1 cellular context compared by ENCODE assay signal in the genomic region with DNA sequence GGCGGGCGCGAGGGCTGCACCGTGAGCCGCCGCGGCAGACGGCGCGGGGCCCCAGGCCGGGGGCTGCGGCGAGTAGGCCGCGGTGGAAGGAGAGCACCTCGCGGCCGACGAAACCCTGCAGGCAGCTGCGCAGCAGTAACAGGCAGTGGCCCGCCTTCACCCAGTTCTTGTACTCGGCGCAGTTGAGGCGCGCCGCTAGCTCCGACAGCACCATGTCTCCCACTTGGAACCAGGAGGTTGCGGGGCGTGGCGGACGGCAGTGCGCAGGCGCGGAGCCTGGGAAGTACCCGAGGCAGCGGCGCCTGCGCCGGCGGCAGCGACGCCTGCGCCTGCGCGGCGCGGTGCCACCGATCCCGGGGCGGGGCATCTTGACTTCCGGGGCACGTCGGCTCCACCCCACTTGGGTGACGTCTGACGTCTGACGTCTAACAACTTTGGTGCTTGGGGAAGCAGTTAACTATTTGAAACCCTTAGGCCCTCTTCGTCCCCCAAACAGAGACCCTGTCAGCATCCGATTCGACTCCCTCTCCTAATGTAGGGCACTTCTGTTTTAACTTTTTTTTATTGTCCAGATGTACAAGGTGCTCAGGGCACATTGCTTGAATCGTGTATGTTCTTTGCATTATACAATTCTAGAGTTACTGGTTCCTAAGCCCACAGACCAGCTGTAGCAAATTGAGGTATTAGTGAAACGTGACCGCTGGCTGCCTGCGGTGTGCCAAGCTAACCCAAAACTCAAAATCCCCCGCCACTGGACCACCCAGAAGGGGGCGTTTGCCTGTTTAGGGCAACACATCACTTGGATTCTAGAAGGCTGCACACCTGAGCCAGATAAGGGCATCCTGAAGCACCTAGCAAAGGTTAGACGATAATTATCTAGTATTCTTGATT.
TF ChIP-seq lines count a peak whose summit lies in the region.

A gene with protein sequence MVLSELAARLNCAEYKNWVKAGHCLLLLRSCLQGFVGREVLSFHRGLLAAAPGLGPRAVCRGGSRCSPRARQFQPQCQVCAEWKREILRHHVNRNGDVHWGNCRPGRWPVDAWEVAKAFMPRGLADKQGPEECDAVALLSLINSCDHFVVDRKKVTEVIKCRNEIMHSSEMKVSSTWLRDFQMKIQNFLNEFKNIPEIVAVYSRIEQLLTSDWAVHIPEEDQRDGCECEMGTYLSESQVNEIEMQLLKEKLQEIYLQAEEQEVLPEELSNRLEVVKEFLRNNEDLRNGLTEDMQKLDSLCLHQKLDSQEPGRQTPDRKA (minus strand): TSS at position 255 of the 891 bp plus-strand sequence. CDS start 41 bp downstream, at position 214.

TF ChIP-seq in K562, 482 proteins besides CTCF, POLR2A, EP300 and RAD21 (continued from another document and continues in another):
- TF ChIP-seq ZNF780A (CRISPR knock-in tag; IDR thresholded peaks at IDR 0.05) (no peak), SRSF9 (IDR thresholded peaks at IDR 0.05; ENCODE audit: borderline replicate concordance, low read depth, low read length) (no peak), RBM15 (IDR thresholded peaks at IDR 0.05; ENCODE audit: insufficient read depth, low read length) (no peak), CREM (IDR thresholded peaks at IDR 0.05; ENCODE audit: low read depth) (peak; percentile 85), SOX6 (IDR thresholded peaks at IDR 0.05) (no peak), ZSCAN32 (CRISPR knock-in tag; IDR thresholded peaks at IDR 0.05) (no peak), PHF20 (IDR thresholded peaks at IDR 0.05; ENCODE audit: partially characterized antibody) (no peak), ZBTB7A (IDR thresholded peaks at IDR 0.05; ENCODE audit: borderline replicate concordance, control insufficient read depth, low read depth, low read length) (no peak), NCOA2 (IDR thresholded peaks at IDR 0.05; ENCODE audit: partially characterized antibody in 2 of 2) (no peak), NR2C1 (IDR thresholded peaks at IDR 0.05) (no peak), NR2C1 (tag; IDR thresholded peaks at IDR 0.05) (no peak), ZNF140 (CRISPR knock-in tag; IDR thresholded peaks at IDR 0.05) (no peak), MEF2D (tag; conservative IDR thresholded peaks at IDR 0.05; ENCODE audit: low read depth) (no peak), ETV1 (tag; conservative IDR thresholded peaks at IDR 0.05; ENCODE audit: low read depth) (0 out of 2 replicates have a peak, but pooled peaks have one; percentile 21), GABPB1 (CRISPR knock-in tag; IDR thresholded peaks at IDR 0.05) (no peak), RB1 (IDR thresholded peaks at IDR 0.05; ENCODE audit: low read depth) (peak; percentile 39; the same call in 1 of the 2 replicates)
- TF ChIP-seq, protein P1, sequence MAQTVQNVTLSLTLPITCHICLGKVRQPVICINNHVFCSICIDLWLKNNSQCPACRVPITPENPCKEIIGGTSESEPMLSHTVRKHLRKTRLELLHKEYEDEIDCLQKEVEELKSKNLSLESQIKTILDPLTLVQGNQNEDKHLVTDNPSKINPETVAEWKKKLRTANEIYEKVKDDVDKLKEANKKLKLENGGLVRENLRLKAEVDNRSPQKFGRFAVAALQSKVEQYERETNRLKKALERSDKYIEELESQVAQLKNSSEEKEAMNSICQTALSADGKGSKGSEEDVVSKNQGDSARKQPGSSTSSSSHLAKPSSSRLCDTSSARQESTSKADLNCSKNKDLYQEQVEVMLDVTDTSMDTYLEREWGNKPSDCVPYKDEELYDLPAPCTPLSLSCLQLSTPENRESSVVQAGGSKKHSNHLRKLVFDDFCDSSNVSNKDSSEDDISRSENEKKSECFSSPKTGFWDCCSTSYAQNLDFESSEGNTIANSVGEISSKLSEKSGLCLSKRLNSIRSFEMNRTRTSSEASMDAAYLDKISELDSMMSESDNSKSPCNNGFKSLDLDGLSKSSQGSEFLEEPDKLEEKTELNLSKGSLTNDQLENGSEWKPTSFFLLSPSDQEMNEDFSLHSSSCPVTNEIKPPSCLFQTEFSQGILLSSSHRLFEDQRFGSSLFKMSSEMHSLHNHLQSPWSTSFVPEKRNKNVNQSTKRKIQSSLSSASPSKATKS (CRISPR knock-in tag; IDR thresholded peaks at IDR 0.05): no peak
- TF ChIP-seq, protein P2, sequence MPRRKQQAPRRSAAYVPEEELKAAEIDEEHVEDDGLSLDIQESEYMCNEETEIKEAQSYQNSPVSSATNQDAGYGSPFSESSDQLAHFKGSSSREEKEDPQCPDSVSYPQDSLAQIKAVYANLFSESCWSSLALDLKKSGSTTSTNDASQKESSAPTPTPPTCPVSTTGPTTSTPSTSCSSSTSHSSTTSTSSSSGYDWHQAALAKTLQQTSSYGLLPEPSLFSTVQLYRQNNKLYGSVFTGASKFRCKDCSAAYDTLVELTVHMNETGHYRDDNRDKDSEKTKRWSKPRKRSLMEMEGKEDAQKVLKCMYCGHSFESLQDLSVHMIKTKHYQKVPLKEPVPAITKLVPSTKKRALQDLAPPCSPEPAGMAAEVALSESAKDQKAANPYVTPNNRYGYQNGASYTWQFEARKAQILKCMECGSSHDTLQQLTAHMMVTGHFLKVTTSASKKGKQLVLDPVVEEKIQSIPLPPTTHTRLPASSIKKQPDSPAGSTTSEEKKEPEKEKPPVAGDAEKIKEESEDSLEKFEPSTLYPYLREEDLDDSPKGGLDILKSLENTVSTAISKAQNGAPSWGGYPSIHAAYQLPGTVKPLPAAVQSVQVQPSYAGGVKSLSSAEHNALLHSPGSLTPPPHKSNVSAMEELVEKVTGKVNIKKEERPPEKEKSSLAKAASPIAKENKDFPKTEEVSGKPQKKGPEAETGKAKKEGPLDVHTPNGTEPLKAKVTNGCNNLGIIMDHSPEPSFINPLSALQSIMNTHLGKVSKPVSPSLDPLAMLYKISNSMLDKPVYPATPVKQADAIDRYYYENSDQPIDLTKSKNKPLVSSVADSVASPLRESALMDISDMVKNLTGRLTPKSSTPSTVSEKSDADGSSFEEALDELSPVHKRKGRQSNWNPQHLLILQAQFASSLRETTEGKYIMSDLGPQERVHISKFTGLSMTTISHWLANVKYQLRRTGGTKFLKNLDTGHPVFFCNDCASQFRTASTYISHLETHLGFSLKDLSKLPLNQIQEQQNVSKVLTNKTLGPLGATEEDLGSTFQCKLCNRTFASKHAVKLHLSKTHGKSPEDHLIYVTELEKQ (CRISPR knock-in tag; IDR thresholded peaks at IDR 0.05): no peak
- TF ChIP-seq, protein P3, sequence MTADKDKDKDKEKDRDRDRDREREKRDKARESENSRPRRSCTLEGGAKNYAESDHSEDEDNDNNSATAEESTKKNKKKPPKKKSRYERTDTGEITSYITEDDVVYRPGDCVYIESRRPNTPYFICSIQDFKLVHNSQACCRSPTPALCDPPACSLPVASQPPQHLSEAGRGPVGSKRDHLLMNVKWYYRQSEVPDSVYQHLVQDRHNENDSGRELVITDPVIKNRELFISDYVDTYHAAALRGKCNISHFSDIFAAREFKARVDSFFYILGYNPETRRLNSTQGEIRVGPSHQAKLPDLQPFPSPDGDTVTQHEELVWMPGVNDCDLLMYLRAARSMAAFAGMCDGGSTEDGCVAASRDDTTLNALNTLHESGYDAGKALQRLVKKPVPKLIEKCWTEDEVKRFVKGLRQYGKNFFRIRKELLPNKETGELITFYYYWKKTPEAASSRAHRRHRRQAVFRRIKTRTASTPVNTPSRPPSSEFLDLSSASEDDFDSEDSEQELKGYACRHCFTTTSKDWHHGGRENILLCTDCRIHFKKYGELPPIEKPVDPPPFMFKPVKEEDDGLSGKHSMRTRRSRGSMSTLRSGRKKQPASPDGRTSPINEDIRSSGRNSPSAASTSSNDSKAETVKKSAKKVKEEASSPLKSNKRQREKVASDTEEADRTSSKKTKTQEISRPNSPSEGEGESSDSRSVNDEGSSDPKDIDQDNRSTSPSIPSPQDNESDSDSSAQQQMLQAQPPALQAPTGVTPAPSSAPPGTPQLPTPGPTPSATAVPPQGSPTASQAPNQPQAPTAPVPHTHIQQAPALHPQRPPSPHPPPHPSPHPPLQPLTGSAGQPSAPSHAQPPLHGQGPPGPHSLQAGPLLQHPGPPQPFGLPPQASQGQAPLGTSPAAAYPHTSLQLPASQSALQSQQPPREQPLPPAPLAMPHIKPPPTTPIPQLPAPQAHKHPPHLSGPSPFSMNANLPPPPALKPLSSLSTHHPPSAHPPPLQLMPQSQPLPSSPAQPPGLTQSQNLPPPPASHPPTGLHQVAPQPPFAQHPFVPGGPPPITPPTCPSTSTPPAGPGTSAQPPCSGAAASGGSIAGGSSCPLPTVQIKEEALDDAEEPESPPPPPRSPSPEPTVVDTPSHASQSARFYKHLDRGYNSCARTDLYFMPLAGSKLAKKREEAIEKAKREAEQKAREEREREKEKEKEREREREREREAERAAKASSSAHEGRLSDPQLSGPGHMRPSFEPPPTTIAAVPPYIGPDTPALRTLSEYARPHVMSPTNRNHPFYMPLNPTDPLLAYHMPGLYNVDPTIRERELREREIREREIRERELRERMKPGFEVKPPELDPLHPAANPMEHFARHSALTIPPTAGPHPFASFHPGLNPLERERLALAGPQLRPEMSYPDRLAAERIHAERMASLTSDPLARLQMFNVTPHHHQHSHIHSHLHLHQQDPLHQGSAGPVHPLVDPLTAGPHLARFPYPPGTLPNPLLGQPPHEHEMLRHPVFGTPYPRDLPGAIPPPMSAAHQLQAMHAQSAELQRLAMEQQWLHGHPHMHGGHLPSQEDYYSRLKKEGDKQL (CRISPR knock-in tag; IDR thresholded peaks at IDR 0.05; ENCODE audit: borderline replicate concordance): no peak
- TF ChIP-seq, protein P4, sequence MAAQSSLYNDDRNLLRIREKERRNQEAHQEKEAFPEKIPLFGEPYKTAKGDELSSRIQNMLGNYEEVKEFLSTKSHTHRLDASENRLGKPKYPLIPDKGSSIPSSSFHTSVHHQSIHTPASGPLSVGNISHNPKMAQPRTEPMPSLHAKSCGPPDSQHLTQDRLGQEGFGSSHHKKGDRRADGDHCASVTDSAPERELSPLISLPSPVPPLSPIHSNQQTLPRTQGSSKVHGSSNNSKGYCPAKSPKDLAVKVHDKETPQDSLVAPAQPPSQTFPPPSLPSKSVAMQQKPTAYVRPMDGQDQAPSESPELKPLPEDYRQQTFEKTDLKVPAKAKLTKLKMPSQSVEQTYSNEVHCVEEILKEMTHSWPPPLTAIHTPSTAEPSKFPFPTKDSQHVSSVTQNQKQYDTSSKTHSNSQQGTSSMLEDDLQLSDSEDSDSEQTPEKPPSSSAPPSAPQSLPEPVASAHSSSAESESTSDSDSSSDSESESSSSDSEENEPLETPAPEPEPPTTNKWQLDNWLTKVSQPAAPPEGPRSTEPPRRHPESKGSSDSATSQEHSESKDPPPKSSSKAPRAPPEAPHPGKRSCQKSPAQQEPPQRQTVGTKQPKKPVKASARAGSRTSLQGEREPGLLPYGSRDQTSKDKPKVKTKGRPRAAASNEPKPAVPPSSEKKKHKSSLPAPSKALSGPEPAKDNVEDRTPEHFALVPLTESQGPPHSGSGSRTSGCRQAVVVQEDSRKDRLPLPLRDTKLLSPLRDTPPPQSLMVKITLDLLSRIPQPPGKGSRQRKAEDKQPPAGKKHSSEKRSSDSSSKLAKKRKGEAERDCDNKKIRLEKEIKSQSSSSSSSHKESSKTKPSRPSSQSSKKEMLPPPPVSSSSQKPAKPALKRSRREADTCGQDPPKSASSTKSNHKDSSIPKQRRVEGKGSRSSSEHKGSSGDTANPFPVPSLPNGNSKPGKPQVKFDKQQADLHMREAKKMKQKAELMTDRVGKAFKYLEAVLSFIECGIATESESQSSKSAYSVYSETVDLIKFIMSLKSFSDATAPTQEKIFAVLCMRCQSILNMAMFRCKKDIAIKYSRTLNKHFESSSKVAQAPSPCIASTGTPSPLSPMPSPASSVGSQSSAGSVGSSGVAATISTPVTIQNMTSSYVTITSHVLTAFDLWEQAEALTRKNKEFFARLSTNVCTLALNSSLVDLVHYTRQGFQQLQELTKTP (IDR thresholded peaks at IDR 0.05; ENCODE audit: low read depth in 1 of 2, partially characterized antibody in 2 of 2): no peak
- TF ChIP-seq, protein P5, sequence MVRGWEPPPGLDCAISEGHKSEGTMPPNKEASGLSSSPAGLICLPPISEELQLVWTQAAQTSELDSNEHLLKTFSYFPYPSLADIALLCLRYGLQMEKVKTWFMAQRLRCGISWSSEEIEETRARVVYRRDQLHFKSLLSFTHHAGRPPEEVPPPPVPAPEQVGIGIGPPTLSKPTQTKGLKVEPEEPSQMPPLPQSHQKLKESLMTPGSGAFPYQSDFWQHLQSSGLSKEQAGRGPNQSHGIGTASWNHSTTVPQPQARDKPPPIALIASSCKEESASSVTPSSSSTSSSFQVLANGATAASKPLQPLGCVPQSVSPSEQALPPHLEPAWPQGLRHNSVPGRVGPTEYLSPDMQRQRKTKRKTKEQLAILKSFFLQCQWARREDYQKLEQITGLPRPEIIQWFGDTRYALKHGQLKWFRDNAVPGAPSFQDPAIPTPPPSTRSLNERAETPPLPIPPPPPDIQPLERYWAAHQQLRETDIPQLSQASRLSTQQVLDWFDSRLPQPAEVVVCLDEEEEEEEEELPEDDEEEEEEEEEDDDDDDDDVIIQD (CRISPR knock-in tag; IDR thresholded peaks at IDR 0.05): no peak
- TF ChIP-seq, protein P6, sequence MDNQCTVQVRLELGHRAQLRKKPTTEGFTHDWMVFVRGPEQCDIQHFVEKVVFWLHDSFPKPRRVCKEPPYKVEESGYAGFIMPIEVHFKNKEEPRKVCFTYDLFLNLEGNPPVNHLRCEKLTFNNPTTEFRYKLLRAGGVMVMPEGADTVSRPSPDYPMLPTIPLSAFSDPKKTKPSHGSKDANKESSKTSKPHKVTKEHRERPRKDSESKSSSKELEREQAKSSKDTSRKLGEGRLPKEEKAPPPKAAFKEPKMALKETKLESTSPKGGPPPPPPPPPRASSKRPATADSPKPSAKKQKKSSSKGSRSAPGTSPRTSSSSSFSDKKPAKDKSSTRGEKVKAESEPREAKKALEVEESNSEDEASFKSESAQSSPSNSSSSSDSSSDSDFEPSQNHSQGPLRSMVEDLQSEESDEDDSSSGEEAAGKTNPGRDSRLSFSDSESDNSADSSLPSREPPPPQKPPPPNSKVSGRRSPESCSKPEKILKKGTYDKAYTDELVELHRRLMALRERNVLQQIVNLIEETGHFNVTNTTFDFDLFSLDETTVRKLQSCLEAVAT (IDR thresholded peaks at IDR 0.05): no peak
- TF ChIP-seq, protein P7, sequence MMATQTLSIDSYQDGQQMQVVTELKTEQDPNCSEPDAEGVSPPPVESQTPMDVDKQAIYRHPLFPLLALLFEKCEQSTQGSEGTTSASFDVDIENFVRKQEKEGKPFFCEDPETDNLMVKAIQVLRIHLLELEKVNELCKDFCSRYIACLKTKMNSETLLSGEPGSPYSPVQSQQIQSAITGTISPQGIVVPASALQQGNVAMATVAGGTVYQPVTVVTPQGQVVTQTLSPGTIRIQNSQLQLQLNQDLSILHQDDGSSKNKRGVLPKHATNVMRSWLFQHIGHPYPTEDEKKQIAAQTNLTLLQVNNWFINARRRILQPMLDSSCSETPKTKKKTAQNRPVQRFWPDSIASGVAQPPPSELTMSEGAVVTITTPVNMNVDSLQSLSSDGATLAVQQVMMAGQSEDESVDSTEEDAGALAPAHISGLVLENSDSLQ (IDR thresholded peaks at IDR 0.05): peak; percentile 73
- TF ChIP-seq, protein P8, sequence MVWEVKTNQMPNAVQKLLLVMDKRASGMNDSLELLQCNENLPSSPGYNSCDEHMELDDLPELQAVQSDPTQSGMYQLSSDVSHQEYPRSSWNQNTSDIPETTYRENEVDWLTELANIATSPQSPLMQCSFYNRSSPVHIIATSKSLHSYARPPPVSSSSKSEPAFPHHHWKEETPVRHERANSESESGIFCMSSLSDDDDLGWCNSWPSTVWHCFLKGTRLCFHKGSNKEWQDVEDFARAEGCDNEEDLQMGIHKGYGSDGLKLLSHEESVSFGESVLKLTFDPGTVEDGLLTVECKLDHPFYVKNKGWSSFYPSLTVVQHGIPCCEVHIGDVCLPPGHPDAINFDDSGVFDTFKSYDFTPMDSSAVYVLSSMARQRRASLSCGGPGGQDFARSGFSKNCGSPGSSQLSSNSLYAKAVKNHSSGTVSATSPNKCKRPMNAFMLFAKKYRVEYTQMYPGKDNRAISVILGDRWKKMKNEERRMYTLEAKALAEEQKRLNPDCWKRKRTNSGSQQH (CRISPR knock-in tag; IDR thresholded peaks at IDR 0.05): no peak
